9 cellular contexts compared by ENCODE assay signal in the genomic region with DNA sequence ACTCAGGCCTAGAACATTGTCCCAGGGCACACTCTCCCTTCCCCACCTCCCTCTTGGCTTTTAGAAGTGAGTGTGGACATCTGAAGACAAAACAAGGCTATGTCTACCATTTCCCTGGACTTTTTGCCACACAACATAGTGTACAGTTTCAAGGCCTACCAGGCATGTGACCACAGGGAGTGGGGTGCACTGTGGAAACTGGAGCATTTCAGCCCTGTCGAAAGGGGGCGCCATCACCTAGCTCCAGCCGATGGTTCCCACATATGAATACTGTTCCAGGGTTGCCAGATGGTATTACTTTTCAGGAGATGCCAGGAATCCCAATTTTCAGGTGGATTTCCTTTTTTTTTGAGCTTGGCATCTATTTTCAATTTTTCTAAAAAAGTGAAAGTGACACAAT.
A peak's percentile ranks its signal among the peaks of the same experiment; 100 is the strongest.
DNase-seq lines count a peak whose midpoint lies in the region; ATAC-seq and TF ChIP-seq lines count a peak whose summit lies in the region.
"Had no signal": no experiment of that assay in that cellular context is flagged by ENCODE, and none has a peak within 500 bp of the region (broad histone marks: within the 10 kb centered on the region; RNA-seq: fewer than 3 reads in every experiment).

No MANE protein-coding gene starts in this region.

- H2AFZ ChIP-seq in Loucy (ENCODE audit: low read length), result no peak overlapping the region

- peak; percentile 43 to 66 for ATAC-seq in lower lobe of right lung
- ATAC-seq in HG03354 (IDR thresholded peaks at IDR 0.05; ENCODE audit: poor library complexity, severe bottlenecking, unreplicated experiment), result no peak
- no peak for ATAC-seq in HG03039 (IDR thresholded peaks at IDR 0.05; ENCODE audit: unreplicated experiment)

- no peaks in the 10 kb centered on the region for H3K79me2 ChIP-seq in Loucy (ENCODE audit: insufficient read depth, low read length)

- DNase-seq in NOMO-1 treated with DMSO at 0.1 percent for 48 hours (lab: John Stamatoyannopoulos, UW; ENCODE audit: unreplicated experiment) (peak; percentile 1), NOMO-1 (lab: John Stamatoyannopoulos, UW; ENCODE audit: unreplicated experiment in 2 of 2) (no peak), astrocyte of the hippocampus (ENCODE audit: low read depth, low spot score) (peak; percentile 36), lower lobe of right lung (no peak), NCI-H2196 (lab: John Stamatoyannopoulos, UW; ENCODE audit: unreplicated experiment) (no peak)
- DNase-seq: activated B cell treated with CpG ODN at 0.5 μM for 24 hours had no signal

- peak; percentile 65 for TF ChIP-seq CTCF in Loucy (conservative IDR thresholded peaks at IDR 0.05; ENCODE audit: low read length)
- TF ChIP-seq CTCF in lower lobe of right lung (IDR thresholded peaks at IDR 0.05), result peak; percentile 49

- H3K36me3 ChIP-seq in Loucy (ENCODE audit: insufficient read depth, low read length), result no peaks in the 10 kb centered on the region
- no peaks in the 10 kb centered on the region for H3K36me3 ChIP-seq in lower lobe of right lung

- no peaks in the 10 kb centered on the region for H3F3A ChIP-seq in Loucy (ENCODE audit: low read depth)

- no peaks in the 10 kb centered on the region for H4K20me1 ChIP-seq in Loucy (ENCODE audit: insufficient read depth, low read length, poor library complexity, severe bottlenecking)

- H3K9me3 ChIP-seq in Loucy (ENCODE audit: insufficient read depth, low read depth, low read length) (no peaks in the 10 kb centered on the region), lower lobe of right lung (no peaks in the 10 kb centered on the region)

- intact Hi-C loops in lower lobe of right lung (cut with DNase I), result no loop called here

- H3K4me1 ChIP-seq in Loucy (ENCODE audit: insufficient read depth, low read length, poor library complexity, severe bottlenecking) (no peaks in the 10 kb centered on the region), lower lobe of right lung (no peaks in the 10 kb centered on the region)

- no peak overlapping the region for H3K27ac ChIP-seq in lower lobe of right lung

- H3K9ac ChIP-seq in Loucy (ENCODE audit: low read depth, low read length, poor library complexity, severe bottlenecking), result no peak overlapping the region

- no peaks in the 10 kb centered on the region for H3K27me3 ChIP-seq in Loucy (ENCODE audit: insufficient read depth, low read length, poor library complexity, severe bottlenecking)
- H3K27me3 ChIP-seq in lower lobe of right lung (ENCODE audit: low read depth), result no peaks in the 10 kb centered on the region

- H3K9me2 ChIP-seq in Loucy (replicated peaks; ENCODE audit: low read depth, low read length), result no peaks in the 10 kb centered on the region

- H3K4me3 ChIP-seq in Loucy (ENCODE audit: low read length, poor library complexity, severe bottlenecking) (no peak overlapping the region), lower lobe of right lung (no peak overlapping the region)

- no peak overlapping the region for H3K4me2 ChIP-seq in Loucy (ENCODE audit: low read depth, low read length, poor library complexity, severe bottlenecking)

Comparison
In these comparisons a context has a peak if more than half of its experiments do, and no peak if none do; other contexts are left out.
1. DNase-seq: peak in NOMO-1 treated with DMSO at 0.1 percent for 48 hours (single experiment) and astrocyte of the hippocampus (single experiment); none in NOMO-1 (0 of 2), lower lobe of right lung (single experiment) and NCI-H2196 (single experiment).
2. ATAC-seq: peak in lower lobe of right lung (2 of 2); none in HG03354 (single experiment) and HG03039 (single experiment).